In genomic region chr3:127016043-127016343, GRCh38 we compare ENCODE assay signal across 2 cellular contexts.
TF ChIP-seq lines count a peak whose summit lies in the region.

No MANE protein-coding gene starts in this region.

TF ChIP-seq in HEK293, 187 proteins besides CTCF, POLR2A, EP300 and RAD21:
- TF ChIP-seq, protein P1, sequence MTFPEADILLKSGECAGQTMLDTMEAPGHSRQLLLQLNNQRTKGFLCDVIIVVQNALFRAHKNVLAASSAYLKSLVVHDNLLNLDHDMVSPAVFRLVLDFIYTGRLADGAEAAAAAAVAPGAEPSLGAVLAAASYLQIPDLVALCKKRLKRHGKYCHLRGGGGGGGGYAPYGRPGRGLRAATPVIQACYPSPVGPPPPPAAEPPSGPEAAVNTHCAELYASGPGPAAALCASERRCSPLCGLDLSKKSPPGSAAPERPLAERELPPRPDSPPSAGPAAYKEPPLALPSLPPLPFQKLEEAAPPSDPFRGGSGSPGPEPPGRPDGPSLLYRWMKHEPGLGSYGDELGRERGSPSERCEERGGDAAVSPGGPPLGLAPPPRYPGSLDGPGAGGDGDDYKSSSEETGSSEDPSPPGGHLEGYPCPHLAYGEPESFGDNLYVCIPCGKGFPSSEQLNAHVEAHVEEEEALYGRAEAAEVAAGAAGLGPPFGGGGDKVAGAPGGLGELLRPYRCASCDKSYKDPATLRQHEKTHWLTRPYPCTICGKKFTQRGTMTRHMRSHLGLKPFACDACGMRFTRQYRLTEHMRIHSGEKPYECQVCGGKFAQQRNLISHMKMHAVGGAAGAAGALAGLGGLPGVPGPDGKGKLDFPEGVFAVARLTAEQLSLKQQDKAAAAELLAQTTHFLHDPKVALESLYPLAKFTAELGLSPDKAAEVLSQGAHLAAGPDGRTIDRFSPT (tag by site-specific recombination; IDR thresholded peaks at IDR 0.05): no peak
- TF ChIP-seq, protein P2, sequence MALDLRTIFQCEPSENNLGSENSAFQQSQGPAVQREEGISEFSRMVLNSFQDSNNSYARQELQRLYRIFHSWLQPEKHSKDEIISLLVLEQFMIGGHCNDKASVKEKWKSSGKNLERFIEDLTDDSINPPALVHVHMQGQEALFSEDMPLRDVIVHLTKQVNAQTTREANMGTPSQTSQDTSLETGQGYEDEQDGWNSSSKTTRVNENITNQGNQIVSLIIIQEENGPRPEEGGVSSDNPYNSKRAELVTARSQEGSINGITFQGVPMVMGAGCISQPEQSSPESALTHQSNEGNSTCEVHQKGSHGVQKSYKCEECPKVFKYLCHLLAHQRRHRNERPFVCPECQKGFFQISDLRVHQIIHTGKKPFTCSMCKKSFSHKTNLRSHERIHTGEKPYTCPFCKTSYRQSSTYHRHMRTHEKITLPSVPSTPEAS (tag by site-specific recombination; IDR thresholded peaks at IDR 0.05): no peak
- peak; percentile 89 for TF ChIP-seq EGR2 (tag by site-specific recombination; IDR thresholded peaks at IDR 0.05; ENCODE audit: low read depth)
- peak; percentile 93 for TF ChIP-seq ZFHX2 (tag by site-specific recombination; conservative IDR thresholded peaks at IDR 0.05)
- TF ChIP-seq, protein P3, sequence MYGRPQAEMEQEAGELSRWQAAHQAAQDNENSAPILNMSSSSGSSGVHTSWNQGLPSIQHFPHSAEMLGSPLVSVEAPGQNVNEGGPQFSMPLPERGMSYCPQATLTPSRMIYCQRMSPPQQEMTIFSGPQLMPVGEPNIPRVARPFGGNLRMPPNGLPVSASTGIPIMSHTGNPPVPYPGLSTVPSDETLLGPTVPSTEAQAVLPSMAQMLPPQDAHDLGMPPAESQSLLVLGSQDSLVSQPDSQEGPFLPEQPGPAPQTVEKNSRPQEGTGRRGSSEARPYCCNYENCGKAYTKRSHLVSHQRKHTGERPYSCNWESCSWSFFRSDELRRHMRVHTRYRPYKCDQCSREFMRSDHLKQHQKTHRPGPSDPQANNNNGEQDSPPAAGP (tag by site-specific recombination; IDR thresholded peaks at IDR 0.05): no peak

TF ChIP-seq in GM12878, 131 proteins besides CTCF, POLR2A, EP300 and RAD21 (continued from another document):
- TF ChIP-seq BMI1 (IDR thresholded peaks at IDR 0.05; ENCODE audit: borderline replicate concordance) (no peak), PRDM15 (CRISPR knock-in tag; IDR thresholded peaks at IDR 0.05) (no peak), BRCA1 (IDR thresholded peaks at IDR 0.05; ENCODE audit: low read depth, low read length) (no peak), NR2C2 (IDR thresholded peaks at IDR 0.05; ENCODE audit: borderline replicate concordance, control insufficient read depth, insufficient read length, low read depth) (no peak), HDGF (IDR thresholded peaks at IDR 0.05) (no peak), NBN (IDR thresholded peaks at IDR 0.05) (no peak), WRNIP1 (IDR thresholded peaks at IDR 0.05; ENCODE audit: borderline replicate concordance, low read depth, low read length) (no peak)
- TF ChIP-seq, protein P4, sequence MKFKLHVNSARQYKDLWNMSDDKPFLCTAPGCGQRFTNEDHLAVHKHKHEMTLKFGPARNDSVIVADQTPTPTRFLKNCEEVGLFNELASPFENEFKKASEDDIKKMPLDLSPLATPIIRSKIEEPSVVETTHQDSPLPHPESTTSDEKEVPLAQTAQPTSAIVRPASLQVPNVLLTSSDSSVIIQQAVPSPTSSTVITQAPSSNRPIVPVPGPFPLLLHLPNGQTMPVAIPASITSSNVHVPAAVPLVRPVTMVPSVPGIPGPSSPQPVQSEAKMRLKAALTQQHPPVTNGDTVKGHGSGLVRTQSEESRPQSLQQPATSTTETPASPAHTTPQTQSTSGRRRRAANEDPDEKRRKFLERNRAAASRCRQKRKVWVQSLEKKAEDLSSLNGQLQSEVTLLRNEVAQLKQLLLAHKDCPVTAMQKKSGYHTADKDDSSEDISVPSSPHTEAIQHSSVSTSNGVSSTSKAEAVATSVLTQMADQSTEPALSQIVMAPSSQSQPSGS (IDR thresholded peaks at IDR 0.05; ENCODE audit: low read length): no peak
